ENCODE assay signal across 13 cellular contexts in genomic region chr12:1281683-1282366, GRCh38.
DNase-seq lines count a peak whose midpoint lies in the region; ATAC-seq, FAIRE-seq and TF ChIP-seq lines count a peak whose summit lies in the region.
"Had no signal": no experiment of that assay in that cellular context is flagged by ENCODE, and none has a peak within 500 bp of the region (broad histone marks: within the 10 kb centered on the region; RNA-seq: fewer than 3 reads in every experiment).

No MANE protein-coding gene starts in this region.

- no peak for TF ChIP-seq POLR2A in transverse colon (IDR thresholded peaks at IDR 0.05)

- in situ Hi-C loops in transverse colon (cut with MboI; ENCODE audit: low pct_ligation_motif_present in 1 of 4, low pct_unique_long_range_greater_than_20kb in 1 of 4, low sequenced_read_pairs in 3 of 4): no loop called here

- no peaks in the 10 kb centered on the region for H3K36me3 ChIP-seq in bronchial epithelial cell (ENCODE audit: control insufficient read depth, insufficient read depth, low read length)
- H3K36me3 ChIP-seq in right atrium auricular region: no peaks in the 10 kb centered on the region
- no peaks in the 10 kb centered on the region for H3K36me3 ChIP-seq in transverse colon
- H3K36me3 ChIP-seq: adrenal gland, Peyer's patch, tibial nerve had no signal

- intact Hi-C loops in transverse colon (cut with DNase I; ENCODE audit: low total_unique reads): no loop called here

- peak; percentile 34 for DNase-seq in HT1080 (ENCODE audit: low read depth)
- peak; percentile 30 for DNase-seq in bronchial epithelial cell (ENCODE audit: low read depth)
- DNase-seq in right atrium auricular region (ENCODE audit: low spot score): no peak
- DNase-seq in transverse colon: no peak
- DNase-seq in HuH-7.5 (ENCODE audit: low spot score): no peak
- no peak for DNase-seq in activated CD4-positive, CD25-positive, alpha-beta regulatory T cell treated with anti-CD3 and anti-CD28 coated beads, Interleukin-2, amount 50 U/mL, for 72 hours
- no peak for DNase-seq in NCI-H1105 (lab: John Stamatoyannopoulos, UW)
- DNase-seq: adrenal gland, NCI-H2171 treated with DMSO at 0.1 percent for 48 hours, Peyer's patch, small intestine had no signal

- H3K27me3 ChIP-seq in bronchial epithelial cell (ENCODE audit: control insufficient read depth, insufficient read depth, low read length): no peaks in the 10 kb centered on the region
- H3K27me3 ChIP-seq in right atrium auricular region: no peaks in the 10 kb centered on the region
- no peaks in the 10 kb centered on the region for H3K27me3 ChIP-seq in transverse colon
- H3K27me3 ChIP-seq: adrenal gland, Peyer's patch, tibial nerve had no signal

- FAIRE-seq in bronchial epithelial cell (lab: Jason Lieb, UNC): no peak
- FAIRE-seq: small intestine had no signal

- H3K4me3 ChIP-seq in bronchial epithelial cell (ENCODE audit: low read depth, low read length) (no peak overlapping the region), right atrium auricular region (no peak overlapping the region), transverse colon (no peak overlapping the region)
- H3K4me3 ChIP-seq: adrenal gland, Peyer's patch, tibial nerve had no signal

- H3K4me1 ChIP-seq in right atrium auricular region: no peaks in the 10 kb centered on the region
- H3K4me1 ChIP-seq in transverse colon: peaks cover 0 to 12% (median 1%) of the 10 kb centered on the region in 4 donors
- H3K4me1 ChIP-seq: adrenal gland, Peyer's patch had no signal

- no peak for TF ChIP-seq EP300 in transverse colon (IDR thresholded peaks at IDR 0.05; ENCODE audit: low read depth)

- H3K9me3 ChIP-seq in right atrium auricular region: no peaks in the 10 kb centered on the region
- H3K9me3 ChIP-seq in transverse colon: no peaks in the 10 kb centered on the region
- H3K9me3 ChIP-seq: adrenal gland, Peyer's patch, tibial nerve had no signal

- TF ChIP-seq CTCF in bronchial epithelial cell (IDR thresholded peaks at IDR 0.05; ENCODE audit: insufficient read depth, low read length, severe bottlenecking): no peak
- no peak for TF ChIP-seq CTCF in right atrium auricular region (IDR thresholded peaks at IDR 0.05)
- TF ChIP-seq CTCF in transverse colon (IDR thresholded peaks at IDR 0.05): no peak

- WGBS in transverse colon (ENCODE audit: low coverage in 1 of 2), 2 donors: 77 to 82% methylated on average over 7 of the region's 7 CpGs

- H3K27ac ChIP-seq in right atrium auricular region: peak overlapping the region; percentile 43 to 46
- H3K27ac ChIP-seq in transverse colon: peak overlapping the region; percentile 28 to 70 (median 62)
- H3K27ac ChIP-seq: adrenal gland, Peyer's patch had no signal

- no peak for ATAC-seq in GM21619 (IDR thresholded peaks at IDR 0.05; ENCODE audit: unreplicated experiment)

Comparison
In these comparisons a context has a peak if more than half of its experiments do, and no peak if none do; other contexts are left out.
1. DNase-seq: peak in HT1080 (single experiment) and bronchial epithelial cell (single experiment); none in right atrium auricular region (single experiment), transverse colon (single experiment), HuH-7.5 (single experiment), activated CD4-positive, CD25-positive, alpha-beta regulatory T cell treated with anti-CD3 and anti-CD28 coated beads, Interleukin-2, amount 50 U/mL, for 72 hours (single experiment) and NCI-H1105 (single experiment).